1 cellular context compared by ENCODE assay signal in genomic region chr10:73110345-73110849, GRCh38.
TF ChIP-seq lines count a peak whose summit lies in the region.

TSS of gene NUDT13 (plus strand) at chr10:73110455. CDS start at chr10:73114366, 3,911 bp downstream.

TF ChIP-seq in K562, 482 proteins besides CTCF, POLR2A, EP300 and RAD21 (continued from another document and continues in another):
- TF ChIP-seq CHAMP1 (IDR thresholded peaks at IDR 0.05) = peak; percentile 79; the same call in 1 of the 2 replicates
- no peak; the same call in 1 of the 2 replicates for TF ChIP-seq RBFOX2 (IDR thresholded peaks at IDR 0.05; ENCODE audit: low read depth, low read length)
- TF ChIP-seq TEAD4 (IDR thresholded peaks at IDR 0.05; ENCODE audit: low read length) = 0 out of 2 replicates have a peak, but pooled peaks have one; percentile 8
- TF ChIP-seq TEAD4 (CRISPR knock-in tag; IDR thresholded peaks at IDR 0.05; ENCODE audit: borderline replicate concordance) = no peak
- 0 out of 2 replicates have a peak, but pooled peaks have one; percentile 64 for TF ChIP-seq XRCC3 (IDR thresholded peaks at IDR 0.05)
- TF ChIP-seq CEBPZ (IDR thresholded peaks at IDR 0.05; ENCODE audit: borderline replicate concordance, low read depth, low read length) = no peak
- TF ChIP-seq ZNF121 (CRISPR knock-in tag; conservative IDR thresholded peaks at IDR 0.05) = no peak
- no peak for TF ChIP-seq CCAR2 (IDR thresholded peaks at IDR 0.05; ENCODE audit: low read depth, low read length)
- TF ChIP-seq DLX4 (CRISPR knock-in tag; IDR thresholded peaks at IDR 0.05) = no peak
- no peak for TF ChIP-seq ZNF311 (CRISPR knock-in tag; IDR thresholded peaks at IDR 0.05)
- TF ChIP-seq ZBTB11 (CRISPR knock-in tag; IDR thresholded peaks at IDR 0.05) = peak in 1 of 3 experiments; percentile 95; a peak in 2 of 6 replicates
- no peak for TF ChIP-seq KDM5B (IDR thresholded peaks at IDR 0.05; ENCODE audit: insufficient replicate concordance, low read depth, low read length)
- peak; percentile 93 for TF ChIP-seq CHD1 (IDR thresholded peaks at IDR 0.05; ENCODE audit: low read length)
- no peak for TF ChIP-seq ZNF224 (CRISPR knock-in tag; IDR thresholded peaks at IDR 0.05)
- TF ChIP-seq CHCHD3 (CRISPR knock-in tag; IDR thresholded peaks at IDR 0.05) = no peak
- TF ChIP-seq ZNF140 (CRISPR knock-in tag; IDR thresholded peaks at IDR 0.05) = no peak
- no peak for TF ChIP-seq ETV5 (CRISPR knock-in tag; IDR thresholded peaks at IDR 0.05; ENCODE audit: low read depth)
- no peak for TF ChIP-seq SREBF1 (IDR thresholded peaks at IDR 0.05; ENCODE audit: borderline replicate concordance, low read depth, low read length)
- no peak for TF ChIP-seq CBX8 (IDR thresholded peaks at IDR 0.05; ENCODE audit: borderline replicate concordance, extremely low read depth, low read depth, low read length, poor library complexity, severe bottlenecking)
- no peak for TF ChIP-seq HDAC2 (IDR thresholded peaks at IDR 0.05)
- TF ChIP-seq KAT2B (IDR thresholded peaks at IDR 0.05; ENCODE audit: low read depth, low read length) = no peak
- TF ChIP-seq ZNF609 (CRISPR knock-in tag; IDR thresholded peaks at IDR 0.05; ENCODE audit: borderline replicate concordance) = no peak
- no peak for TF ChIP-seq STAG1 (CRISPR knock-in tag; IDR thresholded peaks at IDR 0.05; ENCODE audit: borderline replicate concordance)
- no peak for TF ChIP-seq NFIX (CRISPR knock-in tag; IDR thresholded peaks at IDR 0.05; ENCODE audit: low read depth)
- TF ChIP-seq YY1 (IDR thresholded peaks at IDR 0.05; ENCODE audit: borderline replicate concordance in 1 of 3, control insufficient read depth in 1 of 3, extremely low read depth in 1 of 3, insufficient read depth in 3 of 3, insufficient read length in 1 of 3, insufficient replicate concordance in 2 of 3, low read depth in 1 of 3, low read length in 2 of 3) = peak in 2 of 3 experiments; percentile 82 to 94
- no peak for TF ChIP-seq RBBP5 (IDR thresholded peaks at IDR 0.05; ENCODE audit: borderline replicate concordance, insufficient read depth, low read length, poor library complexity, severe bottlenecking)
- no peak for TF ChIP-seq IFI16 (CRISPR knock-in tag; IDR thresholded peaks at IDR 0.05)
- peak; percentile 66 for TF ChIP-seq BHLHE40 (IDR thresholded peaks at IDR 0.05; ENCODE audit: low read length)
- TF ChIP-seq PCBP1 (IDR thresholded peaks at IDR 0.05; ENCODE audit: low read depth, low read length, poor library complexity, severe bottlenecking) = no peak
- no peak for TF ChIP-seq PTRF (tag; IDR thresholded peaks at IDR 0.05)
- no peak for TF ChIP-seq RFX5 (IDR thresholded peaks at IDR 0.05; ENCODE audit: low read depth, low read length)
- TF ChIP-seq RBM14 (IDR thresholded peaks at IDR 0.05; ENCODE audit: borderline replicate concordance, insufficient read depth, low read depth, low read length) = no peak
- 0 out of 2 replicates have a peak, but pooled peaks have one; percentile 34 for TF ChIP-seq ZNF316 (IDR thresholded peaks at IDR 0.05)
- TF ChIP-seq U2AF1 (optimal IDR thresholded peaks at IDR 0.05; ENCODE audit: low read depth, low read length) = no peak
- peak; percentile 56 for TF ChIP-seq NEUROD1 (IDR thresholded peaks at IDR 0.05; ENCODE audit: borderline replicate concordance, low read depth, low read length, partially characterized antibody)
- peak in 1 of 2 experiments; percentile 69; a peak in 2 of 4 replicates for TF ChIP-seq ZMIZ1 (IDR thresholded peaks at IDR 0.05; ENCODE audit: low read depth in 2 of 2, low read length in 2 of 2)
- TF ChIP-seq ZNF586 (CRISPR knock-in tag; conservative IDR thresholded peaks at IDR 0.05) = no peak
- TF ChIP-seq NFE2L1 (tag; IDR thresholded peaks at IDR 0.05; ENCODE audit: borderline replicate concordance, low read depth) = no peak
- peak; percentile 47; the same call in 1 of the 2 replicates for TF ChIP-seq DDX20 (tag; IDR thresholded peaks at IDR 0.05; ENCODE audit: low read depth)
- TF ChIP-seq MAZ (CRISPR knock-in tag; conservative IDR thresholded peaks at IDR 0.05 in 1 of 2, IDR thresholded peaks at IDR 0.05 in 1 of 2) = no peak; a peak in 1 of 4 replicates
